In the genomic region with DNA sequence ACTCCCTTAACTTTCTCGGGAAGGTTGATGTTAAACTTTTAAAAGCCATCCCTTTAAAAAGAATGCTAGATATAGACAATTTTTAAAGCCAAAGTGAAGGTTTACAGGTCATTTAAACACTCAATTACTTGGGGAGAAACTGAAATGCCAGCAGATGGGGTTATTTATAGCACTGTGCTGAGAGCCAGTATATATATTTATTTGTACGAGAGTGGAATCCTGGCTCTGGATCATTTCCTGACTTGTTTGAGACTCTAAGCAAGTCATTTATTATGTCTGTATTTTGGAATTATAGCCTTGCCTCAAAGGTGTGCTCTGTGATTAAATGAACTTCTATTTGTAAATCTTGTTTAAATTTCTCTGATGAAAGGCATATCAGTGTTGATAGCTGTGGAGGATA, we compare ENCODE assay signal across 22 cellular contexts. TPM values are rescaled to one million over a fixed set of nuclear protein-coding genes. Genes with fewer than 3 reads are reported as not detected.
DNase-seq lines count a peak whose midpoint lies in the region; TF ChIP-seq lines count a peak whose summit lies in the region.
"Had no signal": no experiment of that assay in that cellular context is flagged by ENCODE, and none has a peak within 500 bp of the region (broad histone marks: within the 10 kb centered on the region; RNA-seq: fewer than 3 reads in every experiment).

No MANE protein-coding gene starts in this region.

- H4K20me1 ChIP-seq in osteoblast (ENCODE audit: insufficient read depth, low read length): no peaks in the 10 kb centered on the region

- TF ChIP-seq CTCF in cardiac muscle cell (IDR thresholded peaks at IDR 0.05; ENCODE audit: low read depth, low read length): no peak
- TF ChIP-seq CTCF in osteoblast (IDR thresholded peaks at IDR 0.05; ENCODE audit: extremely low read depth, low read depth, low read length): no peak

- H3K27ac ChIP-seq in cardiac muscle cell: peak overlapping the region; percentile 52
- H3K27ac ChIP-seq in osteoblast (ENCODE audit: low read depth, low read length): no peak overlapping the region
- H3K27ac ChIP-seq: 22Rv1, GM23248 had no signal

- H3K36me3 ChIP-seq in cardiac muscle cell (no peaks in the 10 kb centered on the region), osteoblast (ENCODE audit: insufficient read depth, low read length) (no peaks in the 10 kb centered on the region)

- no peaks in the 10 kb centered on the region for H3K27me3 ChIP-seq in cardiac muscle cell
- H3K27me3 ChIP-seq in osteoblast (ENCODE audit: insufficient read depth, low read length): no peaks in the 10 kb centered on the region

- H2AFZ ChIP-seq in osteoblast (ENCODE audit: low read length): peak overlapping the region; percentile 1
- H2AFZ ChIP-seq: GM23248 had no signal

- DNase-seq in NCI-H2227 treated with DMSO at 0.1 percent for 48 hours (lab: John Stamatoyannopoulos, UW): peak; percentile 16
- DNase-seq in NCI-H2227 (lab: John Stamatoyannopoulos, UW; ENCODE audit: unreplicated experiment): no peak
- peak; percentile 16 to 28 for DNase-seq in cardiac muscle cell (ENCODE audit: low read depth in 1 of 2, low spot score in 1 of 2)
- no peak for DNase-seq in osteoblast (ENCODE audit: insufficient read length, low spot score, missing footprints)
- DNase-seq in activated CD4-positive, alpha-beta T cell treated with anti-CD3 and anti-CD28 coated beads, Interleukin-2, amount 50 U/mL, for 1 hour: no peak
- no peak for DNase-seq in stimulated activated CD4-positive, alpha-beta T cell treated with anti-CD3 and anti-CD28 coated beads, Interleukin-12 subunit alpha, Interleukin-12 subunit beta, amount 100 ng/mL, for 4 hours
- DNase-seq in NOMO-1 treated with dmso at 0.1 percent for 144 hours (lab: John Stamatoyannopoulos, UW; ENCODE audit: unreplicated experiment): no peak
- no peak for DNase-seq in NK-92 treated with Interleukin-12 subunit alpha and Interleukin-12 subunit beta, amount 100 ng/mL, for 24 hours (lab: John Stamatoyannopoulos, UW)
- DNase-seq: activated CD4-positive, alpha-beta memory T cell treated with anti-CD3 and anti-CD28 coated beads for 36 hours; caudate nucleus; DND-41; effector CD8-positive, alpha-beta T cell; GM23248; NCI-H1105 treated with DMSO at 0.1 percent for 48 hours; NCI-H2107; nucleus accumbens; OCI-M1; SIG-M5; stimulated activated CD4-positive, alpha-beta T cell treated with anti-CD3 and anti-CD28 coated beads, Interleukin-1b, Interleukin-23, amount 100 ng/mL, for 48 hours; stimulated activated naive CD4-positive, alpha-beta T cell had no signal

- H3K79me2 ChIP-seq in osteoblast (ENCODE audit: insufficient read depth, low read length): peaks cover 7% of the 10 kb centered on the region

- no peak overlapping the region for H3K4me2 ChIP-seq in osteoblast (ENCODE audit: insufficient read depth, low read length)

- no peak overlapping the region for H3K4me3 ChIP-seq in cardiac muscle cell
- no peak overlapping the region for H3K4me3 ChIP-seq in osteoblast (ENCODE audit: insufficient read depth, low read length)
- H3K4me3 ChIP-seq: GM23248, lung had no signal

- peaks cover 40% of the 10 kb centered on the region for H3K4me1 ChIP-seq in cardiac muscle cell (ENCODE audit: low read depth)
- peaks cover 9% of the 10 kb centered on the region for H3K4me1 ChIP-seq in osteoblast (ENCODE audit: insufficient read depth, low read length)

- H3K9me3 ChIP-seq in cardiac muscle cell (ENCODE audit: low read depth) (no peaks in the 10 kb centered on the region), osteoblast (ENCODE audit: low read depth, low read length) (no peaks in the 10 kb centered on the region)

RNA-seq across cellular contexts. Expression of a gene that starts 6.8 kb away (rescaled TPM):
- 36.2 and 37.7 TPM in 2 replicates for total RNA-seq in cardiac muscle cell
- 70.7 and 76.6 TPM in 2 replicates for polyA plus RNA-seq in cardiac muscle cell
- total RNA-seq in osteoblast: 29.7 and 32.7 TPM in 2 replicates

RNA-seq across cellular contexts. Expression of a gene that starts 56.0 kb away (rescaled TPM):
- 384 and 462 TPM in 2 replicates for total RNA-seq in cardiac muscle cell
- 546 and 584 TPM in 2 replicates for polyA plus RNA-seq in cardiac muscle cell
- total RNA-seq in osteoblast: 748 and 782 TPM in 2 replicates

Comparison
In these comparisons a context has a peak if more than half of its experiments do, and no peak if none do; other contexts are left out.
1. DNase-seq: peak in NCI-H2227 treated with DMSO at 0.1 percent for 48 hours (single experiment) and cardiac muscle cell (2 of 2); none in NCI-H2227 (single experiment), osteoblast (single experiment), activated CD4-positive, alpha-beta T cell treated with anti-CD3 and anti-CD28 coated beads, Interleukin-2, amount 50 U/mL, for 1 hour (single experiment), stimulated activated CD4-positive, alpha-beta T cell treated with anti-CD3 and anti-CD28 coated beads, Interleukin-12 subunit alpha, Interleukin-12 subunit beta, amount 100 ng/mL, for 4 hours (single experiment), NOMO-1 treated with dmso at 0.1 percent for 144 hours (single experiment) and NK-92 treated with Interleukin-12 subunit alpha and Interleukin-12 subunit beta, amount 100 ng/mL, for 24 hours (single experiment).